ENCODE assay signal across 10 cellular contexts in genomic region chr14:89507521-89507920, GRCh38.
DNase-seq lines count a peak whose midpoint lies in the region; ATAC-seq, FAIRE-seq and TF ChIP-seq lines count a peak whose summit lies in the region.
"Had no signal": no experiment of that assay in that cellular context is flagged by ENCODE, and none has a peak within 500 bp of the region (broad histone marks: within the 10 kb centered on the region; RNA-seq: fewer than 3 reads in every experiment).

No MANE protein-coding gene starts in this region.

- H3K9me3 Mint-ChIP-seq in astrocyte (ENCODE audit: unreplicated experiment) (no peaks in the 10 kb centered on the region), osteocyte (ENCODE audit: unreplicated experiment) (peaks cover 4% of the 10 kb centered on the region)

- H3K4me3 ChIP-seq in astrocyte (ENCODE audit: insufficient read depth, low read depth, low read length) (peak overlapping the region; percentile 8), uterus (no peak overlapping the region), stomach (no peak overlapping the region)

- peak; percentile 40 for ATAC-seq in HG03064 (IDR thresholded peaks at IDR 0.05; ENCODE audit: low read depth, unreplicated experiment)

- intact Hi-C loops in uterus (cut with DNase I; ENCODE audit: low total_unique reads) (no loop called here), stomach (cut with DNase I; ENCODE audit: low total_unique reads) (no loop called here)

- H3K27ac ChIP-seq in astrocyte (ENCODE audit: low read depth, low read length) (peak overlapping the region; percentile 91), uterus (no peak overlapping the region), stomach (no peak overlapping the region)

- H3K27ac Mint-ChIP-seq in astrocyte (ENCODE audit: unreplicated experiment) (peak overlapping the region; percentile 56), osteocyte (ENCODE audit: unreplicated experiment) (peak overlapping the region; percentile 42)

- peaks cover 9% of the 10 kb centered on the region for H3K79me2 ChIP-seq in astrocyte (ENCODE audit: insufficient read depth, low read length)

- TF ChIP-seq CTCF in astrocyte (IDR thresholded peaks at IDR 0.05; ENCODE audit: insufficient read depth, low read depth, low read length) (no peak), osteocyte (IDR thresholded peaks at IDR 0.05) (no peak), uterus (IDR thresholded peaks at IDR 0.05) (no peak), stomach (IDR thresholded peaks at IDR 0.05) (no peak)

- H3K36me3 Mint-ChIP-seq in astrocyte (ENCODE audit: low read depth, unreplicated experiment) (peaks cover 17% of the 10 kb centered on the region), osteocyte (ENCODE audit: unreplicated experiment) (peaks cover 7% of the 10 kb centered on the region)

- H3K27me3 ChIP-seq in astrocyte (ENCODE audit: insufficient read depth, low read length) (no peaks in the 10 kb centered on the region), uterus (no peaks in the 10 kb centered on the region), stomach (no peaks in the 10 kb centered on the region)

- H3K4me1 Mint-ChIP-seq in astrocyte (ENCODE audit: low read depth, unreplicated experiment) (peaks cover 57% of the 10 kb centered on the region), osteocyte (ENCODE audit: unreplicated experiment) (peaks cover 56% of the 10 kb centered on the region)

- no peaks in the 10 kb centered on the region for H3K9me3 ChIP-seq in astrocyte (ENCODE audit: insufficient read depth, low read depth, low read length)
- H3K9me3 ChIP-seq in uterus, result no peaks in the 10 kb centered on the region
- no peaks in the 10 kb centered on the region for H3K9me3 ChIP-seq in stomach

- peak; percentile 69 for FAIRE-seq in astrocyte (lab: Jason Lieb, UNC)

- peak overlapping the region; percentile 28 for H3K4me3 Mint-ChIP-seq in astrocyte (ENCODE audit: unreplicated experiment)
- H3K4me3 Mint-ChIP-seq in osteocyte (ENCODE audit: unreplicated experiment), result no peak overlapping the region
- H3K4me3 Mint-ChIP-seq: neural crest cell had no signal

- H2AFZ ChIP-seq in astrocyte (ENCODE audit: low read depth, low read length), result no peak overlapping the region

- H3K4me1 ChIP-seq in astrocyte (ENCODE audit: insufficient read depth, low read length) (peaks cover 50% of the 10 kb centered on the region), uterus (no peaks in the 10 kb centered on the region), stomach (peaks cover 10 to 38% (median 23%) of the 10 kb centered on the region in 4 donors)

- H4K20me1 ChIP-seq in astrocyte (ENCODE audit: insufficient read depth, low read length), result no peaks in the 10 kb centered on the region

- peak; percentile 56 for DNase-seq in GM04503 (ENCODE audit: low read depth)
- DNase-seq in astrocyte (ENCODE audit: low read depth), result peak; percentile 92
- no peak for DNase-seq in osteocyte (ENCODE audit: extremely low spot score, unreplicated experiment)
- DNase-seq in mucosa of gallbladder (ENCODE audit: low spot score), result no peak
- no peak for DNase-seq in uterus
- no peak for DNase-seq in iPS-NIHi7 (ENCODE audit: extremely low spot score)
- no peak for DNase-seq in stomach
- DNase-seq: substantia nigra had no signal

- H3K27me3 Mint-ChIP-seq in astrocyte (ENCODE audit: low read depth, unreplicated experiment) (no peaks in the 10 kb centered on the region), osteocyte (ENCODE audit: unreplicated experiment) (no peaks in the 10 kb centered on the region)

- H3K4me2 ChIP-seq in astrocyte (ENCODE audit: low read length), result peak overlapping the region; percentile 69

- WGBS in stomach, 5 donors, result 67 to 86% (median 79%) methylated on average over 1 of the region's 1 CpG

- peak overlapping the region; percentile 72 for H3K9ac ChIP-seq in astrocyte (ENCODE audit: low read length)

- H3K36me3 ChIP-seq in astrocyte (ENCODE audit: insufficient read depth, low read length), result no peaks in the 10 kb centered on the region
- H3K36me3 ChIP-seq in uterus, result no peaks in the 10 kb centered on the region
- no peaks in the 10 kb centered on the region for H3K36me3 ChIP-seq in stomach

- TF ChIP-seq EP300 in stomach (IDR thresholded peaks at IDR 0.05), result no peak

- TF ChIP-seq POLR2A in uterus (IDR thresholded peaks at IDR 0.05) (no peak), stomach (IDR thresholded peaks at IDR 0.05) (no peak)

Comparison
In these comparisons a context has a peak if more than half of its experiments do, and no peak if none do; other contexts are left out.
1. DNase-seq: peak in GM04503 (single experiment) and astrocyte (single experiment); none in osteocyte (single experiment), mucosa of gallbladder (single experiment), uterus (0 of 2), iPS-NIHi7 (single experiment) and stomach (single experiment).